ENCODE assay signal across 1 cellular context in genomic region chr19:35022460-35022859, GRCh38.
TF ChIP-seq lines count a peak whose summit lies in the region.

No MANE protein-coding gene starts in this region.

TF ChIP-seq in HepG2, 621 proteins besides CTCF, POLR2A, EP300 and RAD21:
- TF ChIP-seq AGO2 (optimal IDR thresholded peaks at IDR 0.05; ENCODE audit: low read depth, low read length) (peak; percentile 6), BCL6 (CRISPR knock-in tag; IDR thresholded peaks at IDR 0.05) (no peak), ZNF282 (IDR thresholded peaks at IDR 0.05; ENCODE audit: partially characterized antibody) (no peak), ZNF274 (CRISPR knock-in tag; IDR thresholded peaks at IDR 0.05) (no peak), DZIP1 (CRISPR knock-in tag; IDR thresholded peaks at IDR 0.05) (no peak), RORA (CRISPR knock-in tag; IDR thresholded peaks at IDR 0.05) (no peak), IRF2 (CRISPR knock-in tag; IDR thresholded peaks at IDR 0.05) (no peak)
TF ChIP-seq in HepG2: peak in this region for 1.
